ENCODE assay signal across 9 cellular contexts in genomic region chr1:41806472-41807155, GRCh38.
DNase-seq lines count a peak whose midpoint lies in the region; ATAC-seq lines count a peak whose summit lies in the region.
"Had no signal": no experiment of that assay in that cellular context is flagged by ENCODE, and none has a peak within 500 bp of the region (broad histone marks: within the 10 kb centered on the region; RNA-seq: fewer than 3 reads in every experiment).

No MANE protein-coding gene starts in this region.

- peak overlapping the region; percentile 4 for H3K27ac Mint-ChIP-seq in stimulated activated naive B cell treated with anti-CD40 and anti-IgM and Interleukin-4, amounts not matched to agents 10 μg/mL and 1 μg/mL and 100 μg/mL, for 72 hours

- peak overlapping the region; percentile 2 for H3K4me3 ChIP-seq in effector memory CD4-positive, alpha-beta T cell (ENCODE audit: insufficient read depth, low read depth, low read length, poor library complexity, severe bottlenecking)
- H3K4me3 ChIP-seq: neural progenitor cell had no signal

- H3K36me3 ChIP-seq in effector memory CD4-positive, alpha-beta T cell (ENCODE audit: control insufficient read depth, insufficient read depth, low read length): no peaks in the 10 kb centered on the region
- H3K36me3 ChIP-seq: neural progenitor cell had no signal

- no peaks in the 10 kb centered on the region for H3K9me3 ChIP-seq in effector memory CD4-positive, alpha-beta T cell (ENCODE audit: control insufficient read depth, low read length)

- peaks cover 78 to 93% of the 10 kb centered on the region in 2 donors for H3K4me1 Mint-ChIP-seq in stimulated activated naive B cell treated with anti-CD40 and anti-IgM and Interleukin-4, amounts not matched to agents 10 μg/mL and 1 μg/mL and 100 μg/mL, for 72 hours

- peak overlapping the region; percentile 2 to 31 for H3K4me3 Mint-ChIP-seq in stimulated activated naive B cell treated with anti-CD40 and anti-IgM and Interleukin-4, amounts not matched to agents 10 μg/mL and 1 μg/mL and 100 μg/mL, for 72 hours

- H3K27me3 Mint-ChIP-seq in stimulated activated naive B cell treated with anti-CD40 and anti-IgM and Interleukin-4, amounts not matched to agents 10 μg/mL and 1 μg/mL and 100 μg/mL, for 72 hours: no peaks in the 10 kb centered on the region

- H3K9me3 Mint-ChIP-seq in stimulated activated naive B cell treated with anti-CD40 and anti-IgM and Interleukin-4, amounts not matched to agents 10 μg/mL and 1 μg/mL and 100 μg/mL, for 72 hours: no peaks in the 10 kb centered on the region
- H3K9me3 Mint-ChIP-seq: neural progenitor cell had no signal

- H3K27me3 ChIP-seq in effector memory CD4-positive, alpha-beta T cell (replicated peaks; ENCODE audit: control insufficient read depth, insufficient read depth, low read length, poor library complexity, severe bottlenecking): no peaks in the 10 kb centered on the region
- H3K27me3 ChIP-seq: neural progenitor cell had no signal

- peaks cover 59% of the 10 kb centered on the region for H3K4me1 ChIP-seq in effector memory CD4-positive, alpha-beta T cell (ENCODE audit: control insufficient read depth, insufficient read depth, low read length, poor library complexity, severe bottlenecking)
- H3K4me1 ChIP-seq: neural progenitor cell had no signal

- ATAC-seq in GM21360 (IDR thresholded peaks at IDR 0.05; ENCODE audit: unreplicated experiment) (peak; percentile 48), GM19467 (IDR thresholded peaks at IDR 0.05; ENCODE audit: unreplicated experiment) (no peak), GM18502 (IDR thresholded peaks at IDR 0.05; ENCODE audit: poor library complexity, unreplicated experiment) (no peak), HG03196 (IDR thresholded peaks at IDR 0.05; ENCODE audit: unreplicated experiment) (no peak)
- ATAC-seq in stimulated activated naive B cell treated with anti-CD40 and anti-IgM and Interleukin-4, amounts not matched to agents 10 μg/mL and 1 μg/mL and 100 μg/mL, for 72 hours (replicated peaks): peak; percentile 13 to 31

- DNase-seq in activated CD4-positive, alpha-beta T cell treated with anti-CD3 and anti-CD28 coated beads, Interleukin-2, amount 50 U/mL, for 4 hours: peak; percentile 73 to 80
- DNase-seq in effector memory CD4-positive, alpha-beta T cell: peak in 2 of 3 donors; percentile 11 to 18
- DNase-seq in stimulated activated naive B cell treated with anti-CD40 and anti-IgM and Interleukin-4, amounts not matched to agents 10 μg/mL and 1 μg/mL and 100 μg/mL, for 72 hours: no peak
- DNase-seq: NCI-H526 had no signal

- H3K27ac ChIP-seq in effector memory CD4-positive, alpha-beta T cell (ENCODE audit: insufficient read depth, low read length, poor library complexity, severe bottlenecking): peak overlapping the region; percentile 34
- H3K27ac ChIP-seq: neural progenitor cell had no signal

- peaks cover 0 to 3% of the 10 kb centered on the region in 2 donors for H3K36me3 Mint-ChIP-seq in stimulated activated naive B cell treated with anti-CD40 and anti-IgM and Interleukin-4, amounts not matched to agents 10 μg/mL and 1 μg/mL and 100 μg/mL, for 72 hours
- H3K36me3 Mint-ChIP-seq: neural progenitor cell had no signal

Comparison
In these comparisons a context has a peak if more than half of its experiments do, and no peak if none do; other contexts are left out.
1. ATAC-seq: peak in GM21360 (single experiment) and stimulated activated naive B cell treated with anti-CD40 and anti-IgM and Interleukin-4, amounts not matched to agents 10 μg/mL and 1 μg/mL and 100 μg/mL, for 72 hours (2 of 2); none in GM19467 (single experiment), GM18502 (single experiment) and HG03196 (single experiment).